26 cellular contexts compared by ENCODE assay signal in genomic region chr7:2045559-2046405, GRCh38.
DNase-seq lines count a peak whose midpoint lies in the region; ATAC-seq and TF ChIP-seq lines count a peak whose summit lies in the region.
"Had no signal": no experiment of that assay in that cellular context is flagged by ENCODE, and none has a peak within 500 bp of the region (broad histone marks: within the 10 kb centered on the region; RNA-seq: fewer than 3 reads in every experiment).

No MANE protein-coding gene starts in this region.

- H3K27ac ChIP-seq in HEK293 (ENCODE audit: extremely low read depth, low read depth, low read length) (no peak overlapping the region), spleen (no peak overlapping the region)
- H3K27ac ChIP-seq: gastroesophageal sphincter, ovary, right lobe of liver, SJCRH30 had no signal

- H3K9me3 Mint-ChIP-seq in memory B cell (no peaks in the 10 kb centered on the region), glutamatergic neuron (ENCODE audit: unreplicated experiment) (peaks cover 15% of the 10 kb centered on the region)
- H3K9me3 Mint-ChIP-seq: activated naive CD4-positive, alpha-beta T cell treated with anti-CD3 and anti-CD28 coated beads, Interleukin-2, amount 50 U/mL, for 72 hours; activated T-cell treated with anti-CD3 and anti-CD28 coated beads, Interleukin-2, amount 50 U/mL, for 24 hours; type B pancreatic cell had no signal

- CTCF ChIA-PET in HEK293 (lab: Yijun Ruan, JAX) = no interaction called here

- H3K4me3 ChIP-seq in HEK293 (ENCODE audit: low read depth, low read length) (no peak overlapping the region), spleen (no peak overlapping the region)
- H3K4me3 ChIP-seq: gastroesophageal sphincter, GM12878, HAP-1, ovary, right lobe of liver, SJCRH30 had no signal

- H3K27me3 Mint-ChIP-seq in memory B cell (no peaks in the 10 kb centered on the region), glutamatergic neuron (ENCODE audit: unreplicated experiment) (peaks cover 7% of the 10 kb centered on the region)
- H3K27me3 Mint-ChIP-seq: activated T-cell treated with anti-CD3 and anti-CD28 coated beads, Interleukin-2, amount 50 U/mL, for 24 hours; type B pancreatic cell had no signal

- H3K36me3 Mint-ChIP-seq in memory B cell = peaks cover 16% of the 10 kb centered on the region
- peaks cover 16% of the 10 kb centered on the region for H3K36me3 Mint-ChIP-seq in glutamatergic neuron (ENCODE audit: unreplicated experiment)

- H3K27ac Mint-ChIP-seq in memory B cell (peak overlapping the region; percentile 65), glutamatergic neuron (ENCODE audit: unreplicated experiment) (no peak overlapping the region)
- H3K27ac Mint-ChIP-seq: activated T-cell treated with anti-CD3 and anti-CD28 coated beads, Interleukin-2, amount 50 U/mL, for 24 hours; type B pancreatic cell had no signal

- ATAC-seq in memory B cell (ENCODE audit: low read depth) = no peak
- no peak for ATAC-seq in GM21576 (IDR thresholded peaks at IDR 0.05; ENCODE audit: unreplicated experiment)
- ATAC-seq in GM19397 (IDR thresholded peaks at IDR 0.05; ENCODE audit: unreplicated experiment) = no peak
- ATAC-seq: activated naive CD4-positive, alpha-beta T cell treated with anti-CD3 and anti-CD28 coated beads, Interleukin-2, amount 50 U/mL, for 72 hours; gastroesophageal sphincter; GM12878; Panc1; right lobe of liver had no signal

- no peaks in the 10 kb centered on the region for H3K4me1 ChIP-seq in HEK293 (ENCODE audit: control insufficient read depth, insufficient read depth, low read length)
- H3K4me1 ChIP-seq in spleen = peaks cover 7 to 31% (median 20%) of the 10 kb centered on the region in 6 donors
- H3K4me1 ChIP-seq: gastroesophageal sphincter, HAP-1, right lobe of liver, SJCRH30 had no signal

- H3K27me3 ChIP-seq in spleen (replicated peaks in 1 of 7) = no peaks in the 10 kb centered on the region
- H3K27me3 ChIP-seq: gastroesophageal sphincter, ovary, right lobe of liver, SJCRH30 had no signal

- H3K4me1 Mint-ChIP-seq in memory B cell (peaks cover 14% of the 10 kb centered on the region), glutamatergic neuron (ENCODE audit: low read depth, unreplicated experiment) (peaks cover 13% of the 10 kb centered on the region)

- TF ChIP-seq POLR2A in spleen (IDR thresholded peaks at IDR 0.05) = no peak

- DNase-seq in activated effector memory CD4-positive, alpha-beta T cell treated with anti-CD3 and anti-CD28 coated beads, Interleukin-2, amount 50 U/mL, for 16 hours = peak; percentile 54
- no peak for DNase-seq in activated effector memory CD4-positive, alpha-beta T cell treated with Interleukin-2 at 50 U/mL for 16 hours
- DNase-seq in memory B cell (ENCODE audit: low spot score in 2 of 2) (no peak), spleen (peak; percentile 61), glutamatergic neuron (no peak)
- DNase-seq: activated CD8-positive, alpha-beta memory T cell treated with anti-CD3 and anti-CD28 coated beads for 24 hours; activated T-cell treated with anti-CD3 and anti-CD28 coated beads, Interleukin-2, amount 50 U/mL, for 24 hours; central memory CD4-positive, alpha-beta T cell; dermis blood vessel endothelial cell; DND-41; mammary epithelial cell; NCI-H187; NCI-H2171 treated with DMSO at 0.1 percent for 48 hours; NCI-H524 treated with DMSO at 0.1 percent for 48 hours; SJCRH30 had no signal

- 92 to 96% (median 93%) methylated on average over 18 to 25 of the region's 25 CpGs for WGBS in spleen, 5 donors

- intact Hi-C loops in spleen (cut with DNase I; ENCODE audit: low total_unique reads) = no loop called here

- peaks cover 0 to 18% of the 10 kb centered on the region in 2 experiments; a peak in 1 of 3 replicates for H3K36me3 ChIP-seq in HEK293 (ENCODE audit: control insufficient read depth in 2 of 2, insufficient read depth in 1 of 2, low read length in 2 of 2)
- peaks cover 0 to 29% (median 0%) of the 10 kb centered on the region in 6 donors for H3K36me3 ChIP-seq in spleen
- H3K36me3 ChIP-seq: HAP-1, ovary, right lobe of liver, SJCRH30 had no signal

- TF ChIP-seq CTCF in HEK293 (tag by site-specific recombination; IDR thresholded peaks at IDR 0.05) (no peak), spleen (IDR thresholded peaks at IDR 0.05 in 8 of 11, conservative IDR thresholded peaks at IDR 0.05 in 3 of 11) (no peak), glutamatergic neuron (IDR thresholded peaks at IDR 0.05; ENCODE audit: partially characterized antibody, unreplicated experiment) (no peak)

- H3K4me3 Mint-ChIP-seq in memory B cell (no peak overlapping the region), glutamatergic neuron (ENCODE audit: unreplicated experiment) (no peak overlapping the region)
- H3K4me3 Mint-ChIP-seq: activated T-cell treated with anti-CD3 and anti-CD28 coated beads, Interleukin-2, amount 50 U/mL, for 24 hours; type B pancreatic cell had no signal

- H3K9me3 ChIP-seq in HEK293 (ENCODE audit: control insufficient read depth, insufficient read depth, low read depth, low read length) (no peaks in the 10 kb centered on the region), spleen (no peaks in the 10 kb centered on the region)
- H3K9me3 ChIP-seq: gastroesophageal sphincter, HAP-1, ovary, right lobe of liver, SJCRH30 had no signal

- POLR2A ChIA-PET in HEK293 (lab: Yijun Ruan, JAX) = no interaction called here

TF ChIP-seq in HEK293, 187 proteins besides CTCF, POLR2A, EP300 and RAD21:
- TF ChIP-seq ZNF10 (tag by site-specific recombination; IDR thresholded peaks at IDR 0.05) (no peak), ZIC2 (tag by site-specific recombination; IDR thresholded peaks at IDR 0.05) (peak; percentile 36)

Comparison
In these comparisons a context has a peak if more than half of its experiments do, and no peak if none do; other contexts are left out.
1. DNase-seq: peak in activated effector memory CD4-positive, alpha-beta T cell treated with anti-CD3 and anti-CD28 coated beads, Interleukin-2, amount 50 U/mL, for 16 hours (single experiment) and spleen (single experiment); none in activated effector memory CD4-positive, alpha-beta T cell treated with Interleukin-2 at 50 U/mL for 16 hours (single experiment), memory B cell (0 of 2) and glutamatergic neuron (single experiment).